ENCODE assay signal across 21 cellular contexts in genomic region chr13:100808330-100808729, GRCh38.
"Had no signal": no experiment of that assay in that cellular context is flagged by ENCODE, and none has a peak within 500 bp of the region (broad histone marks: within the 10 kb centered on the region; RNA-seq: fewer than 3 reads in every experiment).

No MANE protein-coding gene starts in this region.

- H3K27ac ChIP-seq: cardiac muscle cell, left lung, prostate gland, skin epidermis, thoracic aorta, upper lobe of right lung had no signal

- H3K36me3 ChIP-seq: cardiac muscle cell, left lung, prostate gland, thoracic aorta, upper lobe of right lung had no signal

- H3K4me1 ChIP-seq: left lung, prostate gland, upper lobe of right lung had no signal

- H3K27me3 ChIP-seq: left lung, upper lobe of right lung had no signal

- FAIRE-seq: kidney, TTC549 had no signal

- DNase-seq: activated CD4-positive, alpha-beta memory T cell treated with anti-CD3 and anti-CD28 coated beads, Interleukin-2, amount 10 ng/mL, durations not matched to agents 7 days and 5 days; activated CD4-positive, alpha-beta T cell treated with anti-CD3 and anti-CD28 coated beads for 48 hours; activated CD4-positive, CD25-positive, alpha-beta regulatory T cell; activated CD8-positive, alpha-beta memory T cell treated with anti-CD3 and anti-CD28 coated beads, Interleukin-2, amount 10 ng/mL, durations not matched to agents 7 days and 5 days; activated naive CD4-positive, alpha-beta T cell; activated naive CD8-positive, alpha-beta T cell treated with anti-CD3 and anti-CD28 coated beads for 36 hours; amniotic stem cell; dermis blood vessel endothelial cell; foreskin melanocyte; kidney; left lung; nephron progenitor cell; right cardiac atrium; stimulated activated naive CD8-positive, alpha-beta T cell treated with anti-CD3 and anti-CD28 coated beads, Interleukin-15, amount 100 ng/mL, for 72 hours; upper lobe of right lung had no signal

- H3K27ac Mint-ChIP-seq: activated CD4-positive, alpha-beta memory T cell treated with anti-CD3 and anti-CD28 coated beads, Interleukin-2, amount 10 ng/mL, durations not matched to agents 7 days and 5 days; activated CD8-positive, alpha-beta memory T cell treated with anti-CD3 and anti-CD28 coated beads, Interleukin-2, amount 10 ng/mL, durations not matched to agents 7 days and 5 days; activated naive CD8-positive, alpha-beta T cell treated with anti-CD3 and anti-CD28 coated beads for 36 hours; nephron progenitor cell; T-helper 2 cell treated with Interferon-gamma antibody and Interleukin-4, amounts not matched to agents 5 μg/mL and 100 μg/mL, for 36 hours had no signal

- H3K4me1 Mint-ChIP-seq: activated CD4-positive, alpha-beta memory T cell treated with anti-CD3 and anti-CD28 coated beads, Interleukin-2, amount 10 ng/mL, durations not matched to agents 7 days and 5 days; activated CD8-positive, alpha-beta memory T cell treated with anti-CD3 and anti-CD28 coated beads, Interleukin-2, amount 10 ng/mL, durations not matched to agents 7 days and 5 days; activated naive CD8-positive, alpha-beta T cell treated with anti-CD3 and anti-CD28 coated beads for 36 hours; stimulated activated naive CD8-positive, alpha-beta T cell treated with anti-CD3 and anti-CD28 coated beads, Interleukin-15, amount 100 ng/mL, for 72 hours had no signal

- H3K9me3 ChIP-seq: left lung, prostate gland, thoracic aorta, upper lobe of right lung had no signal

- H3K4me3 Mint-ChIP-seq: activated CD4-positive, alpha-beta memory T cell treated with anti-CD3 and anti-CD28 coated beads, Interleukin-2, amount 10 ng/mL, durations not matched to agents 7 days and 5 days; activated CD8-positive, alpha-beta memory T cell treated with anti-CD3 and anti-CD28 coated beads, Interleukin-2, amount 10 ng/mL, durations not matched to agents 7 days and 5 days; activated naive CD8-positive, alpha-beta T cell treated with anti-CD3 and anti-CD28 coated beads for 36 hours; stimulated activated naive CD8-positive, alpha-beta T cell treated with anti-CD3 and anti-CD28 coated beads, Interleukin-15, amount 100 ng/mL, for 72 hours; T-helper 2 cell treated with Interferon-gamma antibody and Interleukin-4, amounts not matched to agents 5 μg/mL and 100 μg/mL, for 36 hours had no signal

- H3K4me3 ChIP-seq: cardiac muscle cell, left lung, prostate gland, skin epidermis, thoracic aorta, upper lobe of right lung had no signal

- H3K36me3 Mint-ChIP-seq: activated CD8-positive, alpha-beta memory T cell treated with anti-CD3 and anti-CD28 coated beads, Interleukin-2, amount 10 ng/mL, durations not matched to agents 7 days and 5 days; activated naive CD8-positive, alpha-beta T cell treated with anti-CD3 and anti-CD28 coated beads for 36 hours had no signal

- H3K9me3 Mint-ChIP-seq: activated CD4-positive, alpha-beta memory T cell treated with anti-CD3 and anti-CD28 coated beads, Interleukin-2, amount 10 ng/mL, durations not matched to agents 7 days and 5 days; activated naive CD8-positive, alpha-beta T cell treated with anti-CD3 and anti-CD28 coated beads for 36 hours; stimulated activated naive CD8-positive, alpha-beta T cell treated with anti-CD3 and anti-CD28 coated beads, Interleukin-15, amount 100 ng/mL, for 72 hours; T-helper 2 cell treated with Interferon-gamma antibody and Interleukin-4, amounts not matched to agents 5 μg/mL and 100 μg/mL, for 36 hours had no signal

- ATAC-seq: activated CD8-positive, alpha-beta memory T cell treated with anti-CD3 and anti-CD28 coated beads, Interleukin-2, amount 10 ng/mL, durations not matched to agents 7 days and 5 days; left lung; right cardiac atrium; stimulated activated naive CD8-positive, alpha-beta T cell treated with anti-CD3 and anti-CD28 coated beads, Interleukin-15, amount 100 ng/mL, for 72 hours; upper lobe of right lung had no signal
